ENCODE assay signal across 1 cellular context in the genomic region with DNA sequence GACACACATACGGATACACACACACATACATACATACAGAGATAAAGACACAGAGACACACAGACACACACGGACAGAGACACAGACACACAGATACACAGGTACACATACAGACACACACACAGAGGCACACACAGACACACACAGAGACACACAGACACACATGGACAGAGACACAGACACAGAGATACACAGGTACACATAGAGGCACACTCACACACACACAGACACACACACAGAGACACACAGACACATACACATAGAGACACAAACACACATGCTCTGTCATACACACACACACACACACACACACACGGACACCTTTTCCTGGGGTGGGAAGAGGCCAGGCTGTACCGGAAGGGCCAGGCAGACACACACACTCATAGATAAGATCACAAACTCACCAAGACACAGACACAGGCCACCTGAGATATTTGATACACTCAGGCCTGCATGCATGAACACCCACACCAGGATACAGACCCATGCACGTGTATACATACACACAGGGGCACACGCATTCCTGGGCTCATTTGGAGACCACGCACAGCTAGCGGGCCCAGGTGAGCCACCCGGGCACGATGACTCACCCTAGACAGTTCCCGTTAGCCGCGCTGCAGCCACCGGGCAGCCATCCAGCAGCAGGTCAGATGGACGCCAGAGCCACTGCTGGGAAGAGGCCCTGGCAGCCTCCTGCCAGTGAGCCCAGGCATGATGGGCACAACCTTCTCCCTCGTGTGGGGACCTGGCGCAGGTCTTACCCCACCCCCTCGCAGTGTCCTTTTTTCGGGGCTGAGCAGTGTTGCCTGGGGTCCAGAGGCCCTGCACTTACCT.
TF ChIP-seq lines count a peak whose summit lies in the region.

No MANE protein-coding gene starts in this region.

TF ChIP-seq in GM12878, 131 proteins besides CTCF, POLR2A, EP300 and RAD21:
- TF ChIP-seq POU2F2 (IDR thresholded peaks at IDR 0.05; ENCODE audit: borderline replicate concordance, low read depth, low read length) (no peak), SUPT20H (IDR thresholded peaks at IDR 0.05; ENCODE audit: borderline replicate concordance, control insufficient read depth, low read depth, low read length) (no peak), RB1 (IDR thresholded peaks at IDR 0.05; ENCODE audit: borderline replicate concordance) (no peak), TCF12 (IDR thresholded peaks at IDR 0.05; ENCODE audit: low read depth, low read length) (no peak), EGR1 (IDR thresholded peaks at IDR 0.05; ENCODE audit: borderline replicate concordance in 1 of 2, low read depth in 2 of 2, low read length in 2 of 2) (no peak), NBN (IDR thresholded peaks at IDR 0.05) (no peak), STAT3 (IDR thresholded peaks at IDR 0.05; ENCODE audit: low read depth, low read length) (no peak), TAF1 (IDR thresholded peaks at IDR 0.05; ENCODE audit: borderline replicate concordance, low read depth, low read length) (no peak), RELA (IDR thresholded peaks at IDR 0.05; ENCODE audit: borderline replicate concordance, partially characterized antibody) (no peak), POLR2AphosphoS2 (IDR thresholded peaks at IDR 0.05; ENCODE audit: low read depth, low read length) (no peak), HDAC6 (IDR thresholded peaks at IDR 0.05; ENCODE audit: unreplicated experiment) (no peak), JUNB (IDR thresholded peaks at IDR 0.05) (no peak), BMI1 (IDR thresholded peaks at IDR 0.05; ENCODE audit: borderline replicate concordance) (no peak), CREB1 (IDR thresholded peaks at IDR 0.05; ENCODE audit: low read depth) (no peak)
- TF ChIP-seq, protein P1, sequence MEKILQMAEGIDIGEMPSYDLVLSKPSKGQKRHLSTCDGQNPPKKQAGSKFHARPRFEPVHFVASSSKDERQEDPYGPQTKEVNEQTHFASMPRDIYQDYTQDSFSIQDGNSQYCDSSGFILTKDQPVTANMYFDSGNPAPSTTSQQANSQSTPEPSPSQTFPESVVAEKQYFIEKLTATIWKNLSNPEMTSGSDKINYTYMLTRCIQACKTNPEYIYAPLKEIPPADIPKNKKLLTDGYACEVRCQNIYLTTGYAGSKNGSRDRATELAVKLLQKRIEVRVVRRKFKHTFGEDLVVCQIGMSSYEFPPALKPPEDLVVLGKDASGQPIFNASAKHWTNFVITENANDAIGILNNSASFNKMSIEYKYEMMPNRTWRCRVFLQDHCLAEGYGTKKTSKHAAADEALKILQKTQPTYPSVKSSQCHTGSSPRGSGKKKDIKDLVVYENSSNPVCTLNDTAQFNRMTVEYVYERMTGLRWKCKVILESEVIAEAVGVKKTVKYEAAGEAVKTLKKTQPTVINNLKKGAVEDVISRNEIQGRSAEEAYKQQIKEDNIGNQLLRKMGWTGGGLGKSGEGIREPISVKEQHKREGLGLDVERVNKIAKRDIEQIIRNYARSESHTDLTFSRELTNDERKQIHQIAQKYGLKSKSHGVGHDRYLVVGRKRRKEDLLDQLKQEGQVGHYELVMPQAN (conservative IDR thresholded peaks at IDR 0.05), result no peak
- TF ChIP-seq, protein P2, sequence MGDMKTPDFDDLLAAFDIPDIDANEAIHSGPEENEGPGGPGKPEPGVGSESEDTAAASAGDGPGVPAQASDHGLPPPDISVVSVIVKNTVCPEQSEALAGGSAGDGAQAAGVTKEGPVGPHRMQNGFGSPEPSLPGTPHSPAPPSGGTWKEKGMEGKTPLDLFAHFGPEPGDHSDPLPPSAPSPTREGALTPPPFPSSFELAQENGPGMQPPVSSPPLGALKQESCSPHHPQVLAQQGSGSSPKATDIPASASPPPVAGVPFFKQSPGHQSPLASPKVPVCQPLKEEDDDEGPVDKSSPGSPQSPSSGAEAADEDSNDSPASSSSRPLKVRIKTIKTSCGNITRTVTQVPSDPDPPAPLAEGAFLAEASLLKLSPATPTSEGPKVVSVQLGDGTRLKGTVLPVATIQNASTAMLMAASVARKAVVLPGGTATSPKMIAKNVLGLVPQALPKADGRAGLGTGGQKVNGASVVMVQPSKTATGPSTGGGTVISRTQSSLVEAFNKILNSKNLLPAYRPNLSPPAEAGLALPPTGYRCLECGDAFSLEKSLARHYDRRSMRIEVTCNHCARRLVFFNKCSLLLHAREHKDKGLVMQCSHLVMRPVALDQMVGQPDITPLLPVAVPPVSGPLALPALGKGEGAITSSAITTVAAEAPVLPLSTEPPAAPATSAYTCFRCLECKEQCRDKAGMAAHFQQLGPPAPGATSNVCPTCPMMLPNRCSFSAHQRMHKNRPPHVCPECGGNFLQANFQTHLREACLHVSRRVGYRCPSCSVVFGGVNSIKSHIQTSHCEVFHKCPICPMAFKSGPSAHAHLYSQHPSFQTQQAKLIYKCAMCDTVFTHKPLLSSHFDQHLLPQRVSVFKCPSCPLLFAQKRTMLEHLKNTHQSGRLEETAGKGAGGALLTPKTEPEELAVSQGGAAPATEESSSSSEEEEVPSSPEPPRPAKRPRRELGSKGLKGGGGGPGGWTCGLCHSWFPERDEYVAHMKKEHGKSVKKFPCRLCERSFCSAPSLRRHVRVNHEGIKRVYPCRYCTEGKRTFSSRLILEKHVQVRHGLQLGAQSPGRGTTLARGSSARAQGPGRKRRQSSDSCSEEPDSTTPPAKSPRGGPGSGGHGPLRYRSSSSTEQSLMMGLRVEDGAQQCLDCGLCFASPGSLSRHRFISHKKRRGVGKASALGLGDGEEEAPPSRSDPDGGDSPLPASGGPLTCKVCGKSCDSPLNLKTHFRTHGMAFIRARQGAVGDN (IDR thresholded peaks at IDR 0.05), result no peak
- TF ChIP-seq, protein P3, sequence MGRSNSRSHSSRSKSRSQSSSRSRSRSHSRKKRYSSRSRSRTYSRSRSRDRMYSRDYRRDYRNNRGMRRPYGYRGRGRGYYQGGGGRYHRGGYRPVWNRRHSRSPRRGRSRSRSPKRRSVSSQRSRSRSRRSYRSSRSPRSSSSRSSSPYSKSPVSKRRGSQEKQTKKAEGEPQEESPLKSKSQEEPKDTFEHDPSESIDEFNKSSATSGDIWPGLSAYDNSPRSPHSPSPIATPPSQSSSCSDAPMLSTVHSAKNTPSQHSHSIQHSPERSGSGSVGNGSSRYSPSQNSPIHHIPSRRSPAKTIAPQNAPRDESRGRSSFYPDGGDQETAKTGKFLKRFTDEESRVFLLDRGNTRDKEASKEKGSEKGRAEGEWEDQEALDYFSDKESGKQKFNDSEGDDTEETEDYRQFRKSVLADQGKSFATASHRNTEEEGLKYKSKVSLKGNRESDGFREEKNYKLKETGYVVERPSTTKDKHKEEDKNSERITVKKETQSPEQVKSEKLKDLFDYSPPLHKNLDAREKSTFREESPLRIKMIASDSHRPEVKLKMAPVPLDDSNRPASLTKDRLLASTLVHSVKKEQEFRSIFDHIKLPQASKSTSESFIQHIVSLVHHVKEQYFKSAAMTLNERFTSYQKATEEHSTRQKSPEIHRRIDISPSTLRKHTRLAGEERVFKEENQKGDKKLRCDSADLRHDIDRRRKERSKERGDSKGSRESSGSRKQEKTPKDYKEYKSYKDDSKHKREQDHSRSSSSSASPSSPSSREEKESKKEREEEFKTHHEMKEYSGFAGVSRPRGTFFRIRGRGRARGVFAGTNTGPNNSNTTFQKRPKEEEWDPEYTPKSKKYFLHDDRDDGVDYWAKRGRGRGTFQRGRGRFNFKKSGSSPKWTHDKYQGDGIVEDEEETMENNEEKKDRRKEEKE (IDR thresholded peaks at IDR 0.05), result no peak
- TF ChIP-seq, protein P4, sequence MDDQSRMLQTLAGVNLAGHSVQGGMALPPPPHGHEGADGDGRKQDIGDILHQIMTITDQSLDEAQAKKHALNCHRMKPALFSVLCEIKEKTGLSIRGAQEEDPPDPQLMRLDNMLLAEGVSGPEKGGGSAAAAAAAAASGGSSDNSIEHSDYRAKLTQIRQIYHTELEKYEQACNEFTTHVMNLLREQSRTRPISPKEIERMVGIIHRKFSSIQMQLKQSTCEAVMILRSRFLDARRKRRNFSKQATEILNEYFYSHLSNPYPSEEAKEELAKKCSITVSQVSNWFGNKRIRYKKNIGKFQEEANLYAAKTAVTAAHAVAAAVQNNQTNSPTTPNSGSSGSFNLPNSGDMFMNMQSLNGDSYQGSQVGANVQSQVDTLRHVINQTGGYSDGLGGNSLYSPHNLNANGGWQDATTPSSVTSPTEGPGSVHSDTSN (IDR thresholded peaks at IDR 0.05; ENCODE audit: insufficient replicate concordance, low read depth, low read length), result no peak
- TF ChIP-seq, protein P5, sequence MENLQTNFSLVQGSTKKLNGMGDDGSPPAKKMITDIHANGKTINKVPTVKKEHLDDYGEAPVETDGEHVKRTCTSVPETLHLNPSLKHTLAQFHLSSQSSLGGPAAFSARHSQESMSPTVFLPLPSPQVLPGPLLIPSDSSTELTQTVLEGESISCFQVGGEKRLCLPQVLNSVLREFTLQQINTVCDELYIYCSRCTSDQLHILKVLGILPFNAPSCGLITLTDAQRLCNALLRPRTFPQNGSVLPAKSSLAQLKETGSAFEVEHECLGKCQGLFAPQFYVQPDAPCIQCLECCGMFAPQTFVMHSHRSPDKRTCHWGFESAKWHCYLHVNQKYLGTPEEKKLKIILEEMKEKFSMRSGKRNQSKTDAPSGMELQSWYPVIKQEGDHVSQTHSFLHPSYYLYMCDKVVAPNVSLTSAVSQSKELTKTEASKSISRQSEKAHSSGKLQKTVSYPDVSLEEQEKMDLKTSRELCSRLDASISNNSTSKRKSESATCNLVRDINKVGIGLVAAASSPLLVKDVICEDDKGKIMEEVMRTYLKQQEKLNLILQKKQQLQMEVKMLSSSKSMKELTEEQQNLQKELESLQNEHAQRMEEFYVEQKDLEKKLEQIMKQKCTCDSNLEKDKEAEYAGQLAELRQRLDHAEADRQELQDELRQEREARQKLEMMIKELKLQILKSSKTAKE (IDR thresholded peaks at IDR 0.05; ENCODE audit: low read depth, poor library complexity, severe bottlenecking), result no peak
- TF ChIP-seq, protein P6, sequence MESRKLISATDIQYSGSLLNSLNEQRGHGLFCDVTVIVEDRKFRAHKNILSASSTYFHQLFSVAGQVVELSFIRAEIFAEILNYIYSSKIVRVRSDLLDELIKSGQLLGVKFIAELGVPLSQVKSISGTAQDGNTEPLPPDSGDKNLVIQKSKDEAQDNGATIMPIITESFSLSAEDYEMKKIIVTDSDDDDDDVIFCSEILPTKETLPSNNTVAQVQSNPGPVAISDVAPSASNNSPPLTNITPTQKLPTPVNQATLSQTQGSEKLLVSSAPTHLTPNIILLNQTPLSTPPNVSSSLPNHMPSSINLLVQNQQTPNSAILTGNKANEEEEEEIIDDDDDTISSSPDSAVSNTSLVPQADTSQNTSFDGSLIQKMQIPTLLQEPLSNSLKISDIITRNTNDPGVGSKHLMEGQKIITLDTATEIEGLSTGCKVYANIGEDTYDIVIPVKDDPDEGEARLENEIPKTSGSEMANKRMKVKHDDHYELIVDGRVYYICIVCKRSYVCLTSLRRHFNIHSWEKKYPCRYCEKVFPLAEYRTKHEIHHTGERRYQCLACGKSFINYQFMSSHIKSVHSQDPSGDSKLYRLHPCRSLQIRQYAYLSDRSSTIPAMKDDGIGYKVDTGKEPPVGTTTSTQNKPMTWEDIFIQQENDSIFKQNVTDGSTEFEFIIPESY (IDR thresholded peaks at IDR 0.05), result no peak
